9 cellular contexts compared by ENCODE assay signal in the genomic region with DNA sequence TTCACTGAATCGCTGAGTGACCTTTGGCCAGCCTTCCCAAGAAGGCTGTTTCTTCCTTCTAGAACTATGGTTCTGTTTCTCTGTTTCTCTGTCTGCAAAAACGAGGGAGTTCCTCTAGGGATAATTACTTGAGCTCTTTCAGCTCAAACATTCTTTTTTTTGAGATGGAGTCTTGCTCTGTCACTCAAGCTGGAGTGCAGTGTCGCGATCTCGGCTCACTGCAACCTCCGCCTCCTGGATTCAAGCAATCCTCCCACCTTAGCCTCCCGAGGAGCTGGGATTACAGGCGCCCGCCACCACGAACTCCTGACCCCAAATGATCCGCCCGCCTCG. TPM values are rescaled to one million over a fixed set of nuclear protein-coding genes. Genes with fewer than 3 reads are reported as not detected.
DNase-seq lines count a peak whose midpoint lies in the region; ATAC-seq and TF ChIP-seq lines count a peak whose summit lies in the region.
"Had no signal": no experiment of that assay in that cellular context is flagged by ENCODE, and none has a peak within 500 bp of the region (broad histone marks: within the 10 kb centered on the region; RNA-seq: fewer than 3 reads in every experiment).

No MANE protein-coding gene starts in this region.

- H3K4me3 ChIP-seq in SJCRH30 (peak overlapping the region; percentile 92), fibroblast of mammary gland (ENCODE audit: control insufficient read depth, low read depth, low read length) (peak overlapping the region; percentile 97), skeletal muscle tissue (ENCODE audit: low read length in 3 of 3) (peak overlapping the region; percentile 98 to 100 (median 99))

- H3K9ac ChIP-seq in skeletal muscle tissue (ENCODE audit: low read depth in 1 of 3, low read length in 3 of 3): peak overlapping the region; percentile 93 to 97 (median 96)

- no peak for DNase-seq in SJCRH30
- DNase-seq in fibroblast of mammary gland (ENCODE audit: low read depth): no peak
- DNase-seq in SW480 (ENCODE audit: low spot score): no peak
- DNase-seq in stimulated activated CD4-positive, alpha-beta T cell treated with anti-CD3 and anti-CD28 coated beads, Interleukin-4, amount 100 ng/mL, for 24 hours: no peak
- DNase-seq in NCI-H146 (lab: John Stamatoyannopoulos, UW): no peak

- no peaks in the 10 kb centered on the region for H3K9me3 ChIP-seq in SJCRH30 (replicated peaks)
- H3K9me3 ChIP-seq in skeletal muscle tissue (ENCODE audit: control insufficient read depth in 3 of 3, low read length in 3 of 3): no peaks in the 10 kb centered on the region

- H3K27ac ChIP-seq in SJCRH30: peak overlapping the region; percentile 86
- peak overlapping the region; percentile 77 for H3K27ac ChIP-seq in skeletal muscle tissue (ENCODE audit: low read depth, low read length)

- H3K4me1 ChIP-seq in SJCRH30 (peaks cover 4% of the 10 kb centered on the region; the same call in 1 of the 2 replicates), skeletal muscle tissue (ENCODE audit: control insufficient read depth in 3 of 3, insufficient read depth in 3 of 3, low read length in 3 of 3) (peaks cover 12 to 33% (median 13%) of the 10 kb centered on the region in 3 donors)

- H3K27me3 ChIP-seq in SJCRH30 (no peaks in the 10 kb centered on the region), skeletal muscle tissue (ENCODE audit: control insufficient read depth in 3 of 3, insufficient read depth in 3 of 3, low read length in 3 of 3) (peaks cover 0 to 1% (median 0%) of the 10 kb centered on the region in 3 donors)

- TF ChIP-seq CTCF in fibroblast of mammary gland (conservative IDR thresholded peaks at IDR 0.05; ENCODE audit: control insufficient read depth, insufficient read depth, low read depth, low read length): no peak

- peaks cover 32% of the 10 kb centered on the region for H3K36me3 ChIP-seq in SJCRH30
- H3K36me3 ChIP-seq in skeletal muscle tissue (ENCODE audit: control insufficient read depth in 3 of 3, insufficient read depth in 3 of 3, low read length in 3 of 3): peaks cover 2 to 21% (median 14%) of the 10 kb centered on the region in 3 donors

- ATAC-seq in GM19395 (IDR thresholded peaks at IDR 0.05; ENCODE audit: unreplicated experiment): peak; percentile 3
- no peak for ATAC-seq in GM19455 (IDR thresholded peaks at IDR 0.05; ENCODE audit: unreplicated experiment)

RNA-seq across cellular contexts. Expression of a gene that starts 0.7 kb away (rescaled TPM):
- total RNA-seq in SJCRH30 (2014; rRNA removed; shearing (Covaris generic)): 396 and 418 TPM in 2 replicates
- total RNA-seq in skeletal muscle tissue: 72.0 TPM

RNA-seq across cellular contexts. Expression of a gene that starts 15.6 kb away (rescaled TPM):
- total RNA-seq in SJCRH30 (2014; rRNA removed; shearing (Covaris generic)): 31.3 and 32.2 TPM in 2 replicates
- 18.3 TPM for total RNA-seq in skeletal muscle tissue

RNA-seq across cellular contexts. Expression of a gene that starts 59.0 kb away (rescaled TPM):
- total RNA-seq in SJCRH30 (2014; rRNA removed; shearing (Covaris generic)): 6.5 and 6.6 TPM in 2 replicates
- 6.3 TPM for total RNA-seq in skeletal muscle tissue
- total RNA-seq: T-helper 1 cell treated with Interleukin-12 subunit alpha and Interleukin-12 subunit beta and Interleukin-4 antibody, amounts not matched to agents 30 ng/mL and 1 ng/mL, for 36 hours had no signal
